ENCODE assay signal across 10 cellular contexts in the genomic region with DNA sequence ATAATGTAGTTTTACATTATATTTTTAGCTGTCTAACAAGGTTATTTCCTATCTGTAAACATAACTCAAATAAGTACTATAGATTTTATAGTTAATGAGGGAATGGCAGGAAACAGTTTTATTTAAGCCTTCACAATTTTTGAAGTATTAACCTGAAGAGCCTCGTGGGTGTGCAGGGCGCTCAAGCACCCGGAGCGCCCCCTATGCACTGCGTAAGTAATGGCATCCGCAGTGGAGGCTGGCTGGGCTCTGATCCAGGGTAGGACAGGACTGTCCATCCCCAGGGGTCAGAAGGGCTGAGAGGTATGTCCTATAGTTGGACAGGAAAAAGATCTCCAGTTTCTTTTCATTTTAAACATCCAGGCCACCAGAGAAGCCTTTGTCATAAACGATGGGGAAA. TPM values are rescaled to one million over a fixed set of nuclear protein-coding genes. Genes with fewer than 3 reads are reported as not detected.
DNase-seq lines count a peak whose midpoint lies in the region; ATAC-seq and TF ChIP-seq lines count a peak whose summit lies in the region.
"Had no signal": no experiment of that assay in that cellular context is flagged by ENCODE, and none has a peak within 500 bp of the region (broad histone marks: within the 10 kb centered on the region; RNA-seq: fewer than 3 reads in every experiment).

No MANE protein-coding gene starts in this region.

- H3K4me3 ChIP-seq in MM.1S (ENCODE audit: low read length): no peak overlapping the region
- no peak overlapping the region for H3K4me3 ChIP-seq in parathyroid adenoma (ENCODE audit: low read depth, low read length)

- no peak overlapping the region for H3K4me2 ChIP-seq in MM.1S (ENCODE audit: low read depth, low read length)
- no peak overlapping the region for H3K4me2 ChIP-seq in parathyroid adenoma (ENCODE audit: low read length)

- H2AFZ ChIP-seq in MM.1S (ENCODE audit: low read length) (no peak overlapping the region), parathyroid adenoma (no peak overlapping the region)

- no peaks in the 10 kb centered on the region for H3K9me2 ChIP-seq in MM.1S (replicated peaks; ENCODE audit: insufficient read depth, low read length)

- H3K4me1 ChIP-seq in MM.1S (ENCODE audit: low read length): no peaks in the 10 kb centered on the region
- peaks cover 2% of the 10 kb centered on the region for H3K4me1 ChIP-seq in parathyroid adenoma

- peaks cover 37% of the 10 kb centered on the region for H3K27me3 ChIP-seq in MM.1S (replicated peaks; ENCODE audit: insufficient read depth, low read length)
- peaks cover 21% of the 10 kb centered on the region for H3K27me3 ChIP-seq in parathyroid adenoma (ENCODE audit: control insufficient read depth, insufficient read depth, low read length)

- H3K36me3 ChIP-seq in MM.1S (replicated peaks; ENCODE audit: insufficient read depth, low read length) (no peaks in the 10 kb centered on the region), parathyroid adenoma (ENCODE audit: control insufficient read depth, insufficient read depth, low read length) (no peaks in the 10 kb centered on the region)
- H3K36me3 ChIP-seq: neutrophil had no signal

- H3K79me2 ChIP-seq in MM.1S (ENCODE audit: low read length) (no peaks in the 10 kb centered on the region), parathyroid adenoma (no peaks in the 10 kb centered on the region)

- H3K27ac ChIP-seq in MM.1S (ENCODE audit: low read length): no peak overlapping the region
- no peak overlapping the region for H3K27ac ChIP-seq in parathyroid adenoma
- H3K27ac ChIP-seq: neutrophil had no signal

- no peak for ATAC-seq in GM21381 (IDR thresholded peaks at IDR 0.05; ENCODE audit: unreplicated experiment)
- ATAC-seq in GM21367 (IDR thresholded peaks at IDR 0.05; ENCODE audit: unreplicated experiment): no peak

- H4K20me1 ChIP-seq in MM.1S (ENCODE audit: insufficient read depth, low read length): no peaks in the 10 kb centered on the region

- H3K9ac ChIP-seq in MM.1S (ENCODE audit: low read length) (no peak overlapping the region), parathyroid adenoma (no peak overlapping the region)

- no peaks in the 10 kb centered on the region for H3F3A ChIP-seq in MM.1S (ENCODE audit: insufficient read depth, low read length)

- DNase-seq in NCI-H2196 treated with DMSO at 0.1 percent for 48 hours (lab: John Stamatoyannopoulos, UW; ENCODE audit: unreplicated experiment) (peak; percentile 19), NCI-H2196 (lab: John Stamatoyannopoulos, UW; ENCODE audit: unreplicated experiment) (no peak), MM.1S (no peak), dermis blood vessel endothelial cell (peak; percentile 76), pons (ENCODE audit: low spot score) (no peak)
- DNase-seq: CD4-positive, CD25-positive, alpha-beta regulatory T cell had no signal

- no peaks in the 10 kb centered on the region for H3K9me3 ChIP-seq in MM.1S (replicated peaks; ENCODE audit: insufficient read depth, low read length)
- H3K9me3 ChIP-seq in parathyroid adenoma (ENCODE audit: control insufficient read depth, low read length): no peaks in the 10 kb centered on the region
- H3K9me3 ChIP-seq: neutrophil had no signal

- TF ChIP-seq CTCF in MM.1S (IDR thresholded peaks at IDR 0.05; ENCODE audit: low read length) (peak; percentile 31), parathyroid adenoma (IDR thresholded peaks at IDR 0.05) (peak; percentile 17)

RNA-seq across cellular contexts. Expression of a gene that starts 8.2 kb away (rescaled TPM):
- 0.34 and 1.1 TPM in 2 replicates for total RNA-seq in dermis blood vessel endothelial cell
- total RNA-seq: CD4-positive, CD25-positive, alpha-beta regulatory T cell had no signal

Comparison
In these comparisons a context has a peak if more than half of its experiments do, and no peak if none do; other contexts are left out.
1. DNase-seq: peak in NCI-H2196 treated with DMSO at 0.1 percent for 48 hours (single experiment) and dermis blood vessel endothelial cell (single experiment); none in NCI-H2196 (single experiment), MM.1S (single experiment) and pons (single experiment).